Comparison of ENCODE assay signal across 8 cellular contexts in the genomic region with DNA sequence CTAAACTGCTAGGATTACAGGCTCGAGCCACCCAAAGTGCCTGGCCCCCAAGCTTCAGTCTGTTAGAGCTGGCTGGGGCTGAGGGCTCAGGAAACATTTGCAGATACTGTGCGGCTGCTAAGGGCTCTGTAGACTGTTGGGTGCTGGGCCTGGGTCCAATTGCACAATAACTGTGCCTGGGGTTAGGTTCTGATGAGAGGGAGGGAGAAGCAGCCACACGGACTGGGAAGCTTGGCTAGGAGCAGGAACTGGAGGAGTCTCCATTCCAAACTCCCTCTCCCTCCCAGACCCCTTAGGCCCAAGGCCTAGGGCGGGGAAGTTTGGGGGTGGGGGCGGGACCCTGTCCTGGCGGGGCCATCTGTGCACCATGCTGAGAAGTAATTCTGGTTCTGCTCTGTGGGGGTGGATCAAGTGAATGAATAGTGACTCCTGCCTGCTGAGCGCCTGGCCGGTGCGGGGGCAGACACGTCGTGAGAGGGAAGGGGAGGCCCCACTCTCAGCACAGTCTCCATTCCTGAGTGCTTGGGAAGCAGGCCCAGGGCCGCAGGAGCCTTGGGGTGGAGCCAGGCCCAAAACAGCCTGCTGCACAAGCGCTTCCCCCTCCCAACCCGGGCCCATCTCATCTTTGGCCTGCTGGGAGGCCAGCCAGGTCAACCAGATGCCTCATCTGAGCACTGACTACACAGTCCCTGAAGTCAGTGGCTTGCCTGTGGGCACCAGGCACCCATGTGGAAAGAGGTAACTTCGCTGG. TPM values are rescaled to one million over a fixed set of nuclear protein-coding genes. Genes with fewer than 3 reads are reported as not detected.
DNase-seq lines count a peak whose midpoint lies in the region; ATAC-seq and TF ChIP-seq lines count a peak whose summit lies in the region.

No MANE protein-coding gene starts in this region.

- H3K4me3 ChIP-seq in HUES48 (ENCODE audit: low read depth, low read length) = peak overlapping the region; percentile 72
- no peak overlapping the region for H3K4me3 ChIP-seq in body of pancreas

- peaks cover 0 to 3% of the 10 kb centered on the region in 2 donors for H3K4me1 Mint-ChIP-seq in immature natural killer cell
- H3K4me1 Mint-ChIP-seq in stimulated activated effector memory CD8-positive, alpha-beta T cell treated with anti-CD3 and anti-CD28 coated beads, Interleukin-12 subunit alpha, Interleukin-12 subunit beta, amount 100 ng/mL, for 72 hours = peaks cover 11% of the 10 kb centered on the region

- H3K36me3 Mint-ChIP-seq in immature natural killer cell = peaks cover 0 to 9% (median 5%) of the 10 kb centered on the region in 3 donors
- H3K36me3 Mint-ChIP-seq in stimulated activated effector memory CD8-positive, alpha-beta T cell treated with anti-CD3 and anti-CD28 coated beads, Interleukin-12 subunit alpha, Interleukin-12 subunit beta, amount 100 ng/mL, for 72 hours = no peaks in the 10 kb centered on the region

- 40 to 49% methylated on average over 3 to 15 of the region's 15 CpGs for WGBS in body of pancreas, 2 donors

- H3K9me3 Mint-ChIP-seq in immature natural killer cell = peaks cover 0 to 11% (median 8%) of the 10 kb centered on the region in 6 donors
- H3K9me3 Mint-ChIP-seq in stimulated activated effector memory CD8-positive, alpha-beta T cell treated with anti-CD3 and anti-CD28 coated beads, Interleukin-12 subunit alpha, Interleukin-12 subunit beta, amount 100 ng/mL, for 72 hours = peaks cover 3% of the 10 kb centered on the region

- DNase-seq in ACHN (peak; percentile 61), body of pancreas (peak; percentile 36 to 74 (median 64)), immature natural killer cell (no peak), SHP77 treated with DMSO at 0.1 percent for 48 hours (lab: John Stamatoyannopoulos, UW) (no peak)
- no peak for DNase-seq in stimulated activated effector memory CD8-positive, alpha-beta T cell treated with anti-CD3 and anti-CD28 coated beads, Interleukin-12 subunit alpha, Interleukin-12 subunit beta, amount 100 ng/mL, for 72 hours (ENCODE audit: low spot score in 2 of 2)

- H3K36me3 ChIP-seq in HUES48 (ENCODE audit: control insufficient read depth, insufficient read depth, low read length) = no peaks in the 10 kb centered on the region
- no peaks in the 10 kb centered on the region for H3K36me3 ChIP-seq in body of pancreas (replicated peaks in 1 of 2; ENCODE audit: insufficient read depth in 1 of 2, low read depth in 2 of 2)

- in situ Hi-C loops in ACHN (cut with HindIII; ENCODE audit: low pct_ligation_motif_present, low pct_unique_long_range_greater_than_20kb, low sequenced_read_pairs) = no loop called here

- TF ChIP-seq POLR2A in body of pancreas (IDR thresholded peaks at IDR 0.05) = no peak

- no peak for TF ChIP-seq CTCF in body of pancreas (IDR thresholded peaks at IDR 0.05)

- intact Hi-C loops in body of pancreas (cut with DNase I) = no loop called here

- peak overlapping the region; percentile 85 for H3K27ac ChIP-seq in HUES48 (ENCODE audit: low read depth, low read length)
- H3K27ac ChIP-seq in body of pancreas = peak overlapping the region; percentile 53 to 69 (median 61)

- H3K4me1 ChIP-seq in HUES48 (ENCODE audit: control insufficient read depth, insufficient read depth, low read length) = peaks cover 36% of the 10 kb centered on the region
- H3K4me1 ChIP-seq in body of pancreas = peaks cover 49% of the 10 kb centered on the region

- H3K27ac Mint-ChIP-seq in immature natural killer cell = no peak overlapping the region
- H3K27ac Mint-ChIP-seq in stimulated activated effector memory CD8-positive, alpha-beta T cell treated with anti-CD3 and anti-CD28 coated beads, Interleukin-12 subunit alpha, Interleukin-12 subunit beta, amount 100 ng/mL, for 72 hours = no peak overlapping the region

- H3K9me3 ChIP-seq in HUES48 (ENCODE audit: control insufficient read depth, insufficient read depth, low read length) (no peaks in the 10 kb centered on the region), body of pancreas (no peaks in the 10 kb centered on the region)

- ATAC-seq in body of pancreas (peak; percentile 12), HG02973 (IDR thresholded peaks at IDR 0.05; ENCODE audit: unreplicated experiment) (no peak), HG03469 (IDR thresholded peaks at IDR 0.05; ENCODE audit: unreplicated experiment) (no peak)
- ATAC-seq in stimulated activated effector memory CD8-positive, alpha-beta T cell treated with anti-CD3 and anti-CD28 coated beads, Interleukin-12 subunit alpha, Interleukin-12 subunit beta, amount 100 ng/mL, for 72 hours = no peak

- H3K9ac ChIP-seq in HUES48 (ENCODE audit: low read depth, low read length) = peak overlapping the region; percentile 11; the same call in 1 of the 2 replicates

- H3K27me3 Mint-ChIP-seq in immature natural killer cell (ENCODE audit: low read depth in 3 of 3) = peaks cover 11 to 18% (median 12%) of the 10 kb centered on the region in 3 donors

- H3K27me3 ChIP-seq in HUES48 (ENCODE audit: control insufficient read depth, insufficient read depth, low read length) (peaks cover 17% of the 10 kb centered on the region), body of pancreas (no peaks in the 10 kb centered on the region)

- H3K4me3 Mint-ChIP-seq in immature natural killer cell = peak overlapping the region; percentile 11 to 56 (median 40)
- peak overlapping the region; percentile 55 for H3K4me3 Mint-ChIP-seq in stimulated activated effector memory CD8-positive, alpha-beta T cell treated with anti-CD3 and anti-CD28 coated beads, Interleukin-12 subunit alpha, Interleukin-12 subunit beta, amount 100 ng/mL, for 72 hours

RNA-seq across cellular contexts. Expression of a gene that starts 1.5 kb away (rescaled TPM):
- 100 to 1,000 TPM in 1 of 2 donors, 10 to 100 TPM in 1; 31.6 to 120 TPM for total RNA-seq in body of pancreas
- not detected for polyA plus RNA-seq in immature natural killer cell

Comparison
In these comparisons a context has a peak if more than half of its experiments do, and no peak if none do; other contexts are left out.
1. DNase-seq: peak in ACHN (single experiment) and body of pancreas (4 of 4); none in immature natural killer cell (0 of 3), stimulated activated effector memory CD8-positive, alpha-beta T cell treated with anti-CD3 and anti-CD28 coated beads, Interleukin-12 subunit alpha, Interleukin-12 subunit beta, amount 100 ng/mL, for 72 hours (0 of 2) and SHP77 treated with DMSO at 0.1 percent for 48 hours (single experiment).